In genomic region chr7:98870071-98870651, GRCh38 we compare ENCODE assay signal across 8 cellular contexts. TPM values are rescaled to one million over a fixed set of nuclear protein-coding genes. Genes with fewer than 3 reads are reported as not detected.
DNase-seq lines count a peak whose midpoint lies in the region; ATAC-seq and TF ChIP-seq lines count a peak whose summit lies in the region.

No MANE protein-coding gene starts in this region.

- CTCF ChIA-PET in A673 (lab: Charles Lee): no interaction called here
- CTCF ChIA-PET in RWPE1 (lab: Yijun Ruan, JAX): interaction anchor here (0.6 to 1.8 kb wide), 4 partner anchors 8 to 449 kb away, joined by 3 to 8 read pairs (median 4); partner anchors contain the start of gene TRRAP
- CTCF ChIA-PET in activated naive CD4-positive, alpha-beta T cell treated with anti-CD3 and anti-CD28 coated beads, Interleukin-2, amount 10 ng/mL, durations not matched to agents 7 days and 5 days (lab: Charles Lee): no interaction called here

- POLR2A ChIA-PET in A673 (lab: Charles Lee; ENCODE audit: low non-redundant PET) (interaction anchor here (0.5 kb wide), 1 partner anchor 435 kb away, joined by 4 read pairs; no protein-coding TSS in a partner anchor), RWPE1 (lab: Yijun Ruan, JAX; ENCODE audit: low non-redundant PET) (interaction anchor here (0.6 kb wide), 1 partner anchor 500 kb away, joined by 3 read pairs; no protein-coding TSS in a partner anchor)

- H3K27me3 ChIP-seq in A673 (replicated peaks; ENCODE audit: insufficient read depth, low read depth, low read length, poor library complexity) (peaks cover 16% of the 10 kb centered on the region), cardiac muscle cell (peaks cover 42% of the 10 kb centered on the region)

- ATAC-seq in GM18858 (IDR thresholded peaks at IDR 0.05; ENCODE audit: unreplicated experiment): peak; percentile 65
- ATAC-seq in HG03354 (IDR thresholded peaks at IDR 0.05; ENCODE audit: poor library complexity, severe bottlenecking, unreplicated experiment): peak; percentile 84

- TF ChIP-seq CTCF in A673 (conservative IDR thresholded peaks at IDR 0.05; ENCODE audit: low read depth, low read length) (no peak), RWPE1 (conservative IDR thresholded peaks at IDR 0.05; ENCODE audit: low read depth) (no peak), cardiac muscle cell (IDR thresholded peaks at IDR 0.05; ENCODE audit: low read depth, low read length) (no peak), retinal pigment epithelial cell (conservative IDR thresholded peaks at IDR 0.05; ENCODE audit: low read depth, low read length) (no peak)

- peaks cover 71% of the 10 kb centered on the region for H3K27me3 Mint-ChIP-seq in activated naive CD4-positive, alpha-beta T cell treated with anti-CD3 and anti-CD28 coated beads, Interleukin-2, amount 10 ng/mL, durations not matched to agents 7 days and 5 days

- H3K4me1 ChIP-seq in A673 (ENCODE audit: insufficient read depth, low read length, poor library complexity, severe bottlenecking): no peaks in the 10 kb centered on the region
- peaks cover 3% of the 10 kb centered on the region for H3K4me1 ChIP-seq in cardiac muscle cell (ENCODE audit: low read depth)

- no peaks in the 10 kb centered on the region for H3K36me3 Mint-ChIP-seq in activated naive CD4-positive, alpha-beta T cell treated with anti-CD3 and anti-CD28 coated beads, Interleukin-2, amount 10 ng/mL, durations not matched to agents 7 days and 5 days

- H3K36me3 ChIP-seq in A673 (ENCODE audit: insufficient read depth, low read length, poor library complexity, severe bottlenecking) (no peaks in the 10 kb centered on the region), cardiac muscle cell (no peaks in the 10 kb centered on the region)

- no peak overlapping the region for H3K27ac Mint-ChIP-seq in activated naive CD4-positive, alpha-beta T cell treated with anti-CD3 and anti-CD28 coated beads, Interleukin-2, amount 10 ng/mL, durations not matched to agents 7 days and 5 days

- peak overlapping the region; percentile 73 for H3K4me3 Mint-ChIP-seq in activated naive CD4-positive, alpha-beta T cell treated with anti-CD3 and anti-CD28 coated beads, Interleukin-2, amount 10 ng/mL, durations not matched to agents 7 days and 5 days

- no peak overlapping the region for H3K27ac ChIP-seq in A673 (ENCODE audit: low read depth, low read length, poor library complexity, severe bottlenecking)
- H3K27ac ChIP-seq in RWPE1: no peak overlapping the region
- H3K27ac ChIP-seq in cardiac muscle cell: no peak overlapping the region

- no TSS peak for BruUV-seq in A673 (replicated peaks; lab: Mats Ljungman, UMichigan)

- H3K4me3 ChIP-seq in A673 (ENCODE audit: low read depth, low read length, poor library complexity, severe bottlenecking) (peak overlapping the region; percentile 50), cardiac muscle cell (peak overlapping the region; percentile 58), retinal pigment epithelial cell (ENCODE audit: low read length) (peak overlapping the region; percentile 50)

- no peaks in the 10 kb centered on the region for H3K9me3 Mint-ChIP-seq in activated naive CD4-positive, alpha-beta T cell treated with anti-CD3 and anti-CD28 coated beads, Interleukin-2, amount 10 ng/mL, durations not matched to agents 7 days and 5 days

- intact Hi-C loops in A673 (cut with micrococcal nuclease; ENCODE audit: unreplicated experiment): no loop called here

- H3K4me1 Mint-ChIP-seq in activated naive CD4-positive, alpha-beta T cell treated with anti-CD3 and anti-CD28 coated beads, Interleukin-2, amount 10 ng/mL, durations not matched to agents 7 days and 5 days: peaks cover 7% of the 10 kb centered on the region

- DNase-seq in A673 (ENCODE audit: low spot score) (peak; percentile 64), RWPE1 (ENCODE audit: low spot score) (peak; percentile 43), cardiac muscle cell (ENCODE audit: low read depth in 1 of 2, low spot score in 1 of 2) (peak; percentile 39 to 47), retinal pigment epithelial cell (ENCODE audit: low read depth) (no peak), GOT3 (lab: John Stamatoyannopoulos, UW) (no peak)
- peak; percentile 79 for DNase-seq in activated naive CD4-positive, alpha-beta T cell treated with anti-CD3 and anti-CD28 coated beads, Interleukin-2, amount 10 ng/mL, durations not matched to agents 7 days and 5 days

- no peaks in the 10 kb centered on the region for H3K9me3 ChIP-seq in A673 (ENCODE audit: low read depth, low read length, poor library complexity, severe bottlenecking)
- H3K9me3 ChIP-seq in cardiac muscle cell (ENCODE audit: low read depth): no peaks in the 10 kb centered on the region

RNA-seq across cellular contexts. Expression of gene TMEM130, which starts 0.3 kb away (rescaled TPM):
- total RNA-seq in A673 (2021): 0.31 TPM in 1 of 2 replicates, not detected in the other
- total RNA-seq in cardiac muscle cell: 0.54 TPM in 1 of 2 replicates, not detected in the other
- 0.42 and 0.51 TPM in 2 replicates for polyA plus RNA-seq in cardiac muscle cell

RNA-seq across cellular contexts. Expression of gene TRRAP, which starts 8.2 kb away (rescaled TPM):
- total RNA-seq in A673 (2021) (48.3 and 50.2 TPM in 2 replicates), cardiac muscle cell (23.7 and 39.4 TPM in 2 replicates)
- 9.0 and 9.6 TPM in 2 replicates for polyA plus RNA-seq in cardiac muscle cell

Comparison
In these comparisons a context has a peak if more than half of its experiments do, and no peak if none do; other contexts are left out.
1. DNase-seq: peak in A673 (single experiment), RWPE1 (single experiment), activated naive CD4-positive, alpha-beta T cell treated with anti-CD3 and anti-CD28 coated beads, Interleukin-2, amount 10 ng/mL, durations not matched to agents 7 days and 5 days (single experiment) and cardiac muscle cell (2 of 2); none in retinal pigment epithelial cell (single experiment) and GOT3 (single experiment).
2. Peak in every context shown above with its lines, with median percentiles within 50 percentile points of each other: H3K4me3 ChIP-seq.